9 cellular contexts compared by ENCODE assay signal in genomic region chr13:94617389-94618000, GRCh38. TPM values are rescaled to one million over a fixed set of nuclear protein-coding genes. Genes with fewer than 3 reads are reported as not detected.
DNase-seq lines count a peak whose midpoint lies in the region; ATAC-seq and TF ChIP-seq lines count a peak whose summit lies in the region.
"Had no signal": no experiment of that assay in that cellular context is flagged by ENCODE, and none has a peak within 500 bp of the region (broad histone marks: within the 10 kb centered on the region; RNA-seq: fewer than 3 reads in every experiment).

No MANE protein-coding gene starts in this region.

- H3K4me3 ChIP-seq in GM23248: no peak overlapping the region

- no peak overlapping the region for H3K9ac ChIP-seq in GM23248

- peaks cover 50% of the 10 kb centered on the region for H3K79me2 ChIP-seq in GM23248 (ENCODE audit: insufficient read depth)

- peaks cover 25% of the 10 kb centered on the region for H3K36me3 Mint-ChIP-seq in activated naive CD4-positive, alpha-beta T cell treated with anti-CD3 and anti-CD28 coated beads, Interleukin-2, amount 10 ng/mL, durations not matched to agents 7 days and 5 days
- H3K36me3 Mint-ChIP-seq in mesothelial cell of epicardium: peaks cover 15% of the 10 kb centered on the region

- no peak for ATAC-seq in GM19455 (IDR thresholded peaks at IDR 0.05; ENCODE audit: unreplicated experiment)

- no peak overlapping the region for H3K4me3 Mint-ChIP-seq in activated naive CD4-positive, alpha-beta T cell treated with anti-CD3 and anti-CD28 coated beads, Interleukin-2, amount 10 ng/mL, durations not matched to agents 7 days and 5 days
- no peak overlapping the region for H3K4me3 Mint-ChIP-seq in mesothelial cell of epicardium

- DNase-seq in activated naive CD4-positive, alpha-beta T cell treated with anti-CD3 and anti-CD28 coated beads, Interleukin-2, amount 10 ng/mL, durations not matched to agents 7 days and 5 days: peak; percentile 47
- no peak for DNase-seq in activated naive CD4-positive, alpha-beta T cell (lab: John Stamatoyannopoulos, UW)
- DNase-seq in GM23248 (peak; percentile 41), NCI-H460 (ENCODE audit: extremely low read depth, low read depth) (peak; percentile 34), cerebellar cortex (ENCODE audit: low spot score) (peak; percentile 61), mesothelial cell of epicardium (ENCODE audit: low spot score in 2 of 2, unreplicated experiment in 2 of 2) (no peak)
- no peak for DNase-seq in activated CD8-positive, alpha-beta memory T cell treated with anti-CD3 and anti-CD28 coated beads for 24 hours

- H4K20me1 ChIP-seq in GM23248 (ENCODE audit: insufficient read depth): 0 out of 2 replicates have a peak, but pooled peaks cover 3% of the 10 kb centered on the region

- no peak overlapping the region for H2AFZ ChIP-seq in GM23248

- WGBS in GM23248 (ENCODE audit: low coverage in 1 of 2, low lambda C conversion rate in 2 of 2, missing lambda C conversion rate in 2 of 2), 2 experiments: 75 to 77% methylated on average over 4 of the region's 4 CpGs

- no peaks in the 10 kb centered on the region for H3K27me3 Mint-ChIP-seq in activated naive CD4-positive, alpha-beta T cell treated with anti-CD3 and anti-CD28 coated beads, Interleukin-2, amount 10 ng/mL, durations not matched to agents 7 days and 5 days
- H3K27me3 Mint-ChIP-seq in mesothelial cell of epicardium (ENCODE audit: low read depth): no peaks in the 10 kb centered on the region

- no peaks in the 10 kb centered on the region for H3K9me3 ChIP-seq in GM23248 (ENCODE audit: low read depth)

- peaks cover 14% of the 10 kb centered on the region for H3K4me1 Mint-ChIP-seq in activated naive CD4-positive, alpha-beta T cell treated with anti-CD3 and anti-CD28 coated beads, Interleukin-2, amount 10 ng/mL, durations not matched to agents 7 days and 5 days
- peaks cover 2% of the 10 kb centered on the region for H3K4me1 Mint-ChIP-seq in mesothelial cell of epicardium

- no peak overlapping the region for H3K4me2 ChIP-seq in GM23248 (ENCODE audit: unreplicated experiment)

- CTCF ChIA-PET in activated naive CD4-positive, alpha-beta T cell treated with anti-CD3 and anti-CD28 coated beads, Interleukin-2, amount 10 ng/mL, durations not matched to agents 7 days and 5 days (lab: Charles Lee): interaction anchor here (0.5 to 9.4 kb wide), 21 partner anchors 11 to 787 kb away, joined by 3 to 203 read pairs (median 4); partner anchors contain the start of genes GPR180 and TGDS

- H3K4me1 ChIP-seq in GM23248 (ENCODE audit: insufficient read depth): no peaks in the 10 kb centered on the region

- H3K27ac Mint-ChIP-seq in activated naive CD4-positive, alpha-beta T cell treated with anti-CD3 and anti-CD28 coated beads, Interleukin-2, amount 10 ng/mL, durations not matched to agents 7 days and 5 days: no peak overlapping the region
- no peak overlapping the region for H3K27ac Mint-ChIP-seq in mesothelial cell of epicardium

- peak; percentile 56 for TF ChIP-seq CTCF in mesothelial cell of epicardium (IDR thresholded peaks at IDR 0.05; ENCODE audit: unreplicated experiment)

- peaks cover 34% of the 10 kb centered on the region for H3K36me3 ChIP-seq in GM23248 (ENCODE audit: low read depth)

- no peaks in the 10 kb centered on the region for H3K9me3 Mint-ChIP-seq in activated naive CD4-positive, alpha-beta T cell treated with anti-CD3 and anti-CD28 coated beads, Interleukin-2, amount 10 ng/mL, durations not matched to agents 7 days and 5 days
- H3K9me3 Mint-ChIP-seq in mesothelial cell of epicardium: no peaks in the 10 kb centered on the region
- H3K9me3 Mint-ChIP-seq: activated naive CD4-positive, alpha-beta T cell treated with anti-CD3 and anti-CD28 coated beads, Interleukin-2, amount 50 U/mL, for 72 hours had no signal

- H3K9me2 ChIP-seq in GM23248 (ENCODE audit: insufficient read depth): no peaks in the 10 kb centered on the region

- in situ Hi-C loops in GM23248 (cut with MboI): no loop called here

- no peaks in the 10 kb centered on the region; the same call in 1 of the 2 replicates for H3F3A ChIP-seq in GM23248 (ENCODE audit: insufficient read depth)

- H3K27me3 ChIP-seq in GM23248 (replicated peaks; ENCODE audit: insufficient read depth): no peaks in the 10 kb centered on the region

- no peak overlapping the region for H3K27ac ChIP-seq in GM23248

RNA-seq across cellular contexts. Expression of gene GPR180, which starts 15.8 kb away (rescaled TPM):
- total RNA-seq in GM23248 (2014; rRNA removed; shearing (Covaris generic)): 7.7 and 8.1 TPM in 2 replicates
- 5.8 and 6.3 TPM in 2 replicates for polyA plus RNA-seq in GM23248 (2016; fragmentation: Nextera tagmentation; extraction: Ambion mirVana)
- 6.6 and 7.3 TPM in 2 replicates for total RNA-seq in NCI-H460 (2014; rRNA removed; shearing (Covaris generic))
- 6.5 and 8.7 TPM in 2 replicates for polyA plus RNA-seq in NCI-H460 (2014; cell fraction: nucleus; rRNA removed)
- 6.5 to 6.8 TPM (median 6.5 TPM) in 3 replicates for total RNA-seq in mesothelial cell of epicardium

RNA-seq across cellular contexts. Expression of gene TGDS, which starts 21.5 kb away (rescaled TPM):
- 12.9 and 18.3 TPM in 2 replicates for total RNA-seq in GM23248 (2014; rRNA removed; shearing (Covaris generic))
- polyA plus RNA-seq in GM23248 (2016; fragmentation: Nextera tagmentation; extraction: Ambion mirVana): 12.9 and 14.2 TPM in 2 replicates
- total RNA-seq in NCI-H460 (2014; rRNA removed; shearing (Covaris generic)): 20.7 and 21.6 TPM in 2 replicates
- 15.5 and 28.4 TPM in 2 replicates for polyA plus RNA-seq in NCI-H460 (2014; cell fraction: nucleus; rRNA removed)
- total RNA-seq in mesothelial cell of epicardium: 9.1 to 9.8 TPM (median 9.2 TPM) in 3 replicates

Comparison
In these comparisons a context has a peak if more than half of its experiments do, and no peak if none do; other contexts are left out.
1. DNase-seq: peak in activated naive CD4-positive, alpha-beta T cell treated with anti-CD3 and anti-CD28 coated beads, Interleukin-2, amount 10 ng/mL, durations not matched to agents 7 days and 5 days (single experiment), GM23248 (single experiment), NCI-H460 (single experiment) and cerebellar cortex (single experiment); none in activated naive CD4-positive, alpha-beta T cell (0 of 4), mesothelial cell of epicardium (0 of 2) and activated CD8-positive, alpha-beta memory T cell treated with anti-CD3 and anti-CD28 coated beads for 24 hours (single experiment).